Comparison of ENCODE assay signal across 1 cellular context in the genomic region with DNA sequence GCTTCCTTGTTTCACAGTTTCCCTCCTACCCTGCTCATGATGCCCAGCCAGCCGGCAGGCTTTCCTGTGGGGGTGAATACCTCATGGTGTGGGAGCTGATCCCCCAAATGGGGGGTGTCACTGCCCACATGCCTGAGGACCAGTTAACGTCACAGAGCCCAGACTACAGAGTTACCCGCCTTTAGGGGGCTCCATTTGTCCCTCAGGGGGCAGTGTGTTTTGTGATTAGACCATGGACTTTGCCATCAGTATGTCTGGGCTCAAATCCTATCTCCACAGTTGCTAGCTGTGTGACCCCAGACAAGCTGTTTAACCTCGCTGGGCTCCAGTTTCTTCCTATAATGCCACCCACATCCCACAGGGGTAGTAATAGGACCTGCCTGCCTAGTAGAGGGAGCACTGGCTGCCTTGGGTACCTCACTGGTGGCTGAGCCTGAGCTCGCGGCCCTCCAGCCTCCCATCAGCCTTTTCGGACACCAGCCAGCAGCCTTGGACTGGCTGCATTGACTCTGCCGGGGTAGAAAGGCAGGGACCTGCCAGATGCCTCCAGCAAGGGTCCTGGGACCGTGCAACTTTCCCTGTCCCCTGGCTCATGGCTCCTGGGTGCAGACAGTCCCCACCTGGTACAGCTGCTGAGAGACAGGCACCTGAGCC.
TF ChIP-seq lines count a peak whose summit lies in the region.

No MANE protein-coding gene starts in this region.

TF ChIP-seq in H1, 55 proteins besides CTCF, POLR2A, EP300 and RAD21:
- TF ChIP-seq RXRA (IDR thresholded peaks at IDR 0.05; ENCODE audit: insufficient read depth, low read depth, low read length) (no peak), E2F6 (IDR thresholded peaks at IDR 0.05) (no peak), GABPA (IDR thresholded peaks at IDR 0.05; ENCODE audit: borderline replicate concordance, insufficient read depth, low read length) (peak; percentile 7; the same call in 1 of the 2 replicates), CEBPB (IDR thresholded peaks at IDR 0.05; ENCODE audit: low read depth, low read length) (no peak), SP4 (IDR thresholded peaks at IDR 0.05; ENCODE audit: low read length) (no peak), CBX8 (IDR thresholded peaks at IDR 0.05; ENCODE audit: borderline replicate concordance, low read depth, low read length) (no peak)
